In genomic region chr14:65286443-65286842, GRCh38 we compare ENCODE assay signal across 2 cellular contexts.
TF ChIP-seq lines count a peak whose summit lies in the region.

No MANE protein-coding gene starts in this region.

TF ChIP-seq in HepG2, 621 proteins besides CTCF, POLR2A, EP300 and RAD21:
- TF ChIP-seq NRL (CRISPR knock-in tag; IDR thresholded peaks at IDR 0.05; ENCODE audit: borderline replicate concordance) (no peak), STAG1 (CRISPR knock-in tag; IDR thresholded peaks at IDR 0.05) (peak; percentile 46)

TF ChIP-seq in H1, 55 proteins besides CTCF, POLR2A, EP300 and RAD21:
- TF ChIP-seq ZNF274 (IDR thresholded peaks at IDR 0.05; ENCODE audit: borderline replicate concordance, extremely low read depth, low read length) (no peak), CBX5 (IDR thresholded peaks at IDR 0.05; ENCODE audit: low read depth, low read length) (no peak), CEBPB (IDR thresholded peaks at IDR 0.05; ENCODE audit: low read depth, low read length) (no peak)
